ENCODE assay signal across 13 cellular contexts in the genomic region with DNA sequence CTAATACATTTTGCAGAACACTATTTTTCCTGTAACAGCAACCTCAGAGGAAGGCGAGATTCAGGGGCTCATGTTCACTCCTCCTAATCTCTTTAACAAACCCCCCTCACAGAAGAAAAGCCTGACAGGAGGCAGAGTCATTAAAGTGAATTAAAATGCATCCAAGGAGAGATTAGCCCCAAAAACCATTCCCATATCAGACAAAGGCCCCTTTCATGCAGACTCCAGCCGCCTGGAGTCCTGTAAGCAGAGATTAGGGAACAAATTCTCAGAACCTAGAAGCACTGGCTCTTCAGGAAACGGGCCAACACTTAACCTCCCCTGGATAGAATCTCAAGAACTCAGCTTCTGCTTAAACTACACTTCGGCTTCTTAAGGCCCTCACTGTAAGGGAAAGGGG.
A peak's percentile ranks its signal among the peaks of the same experiment; 100 is the strongest.
DNase-seq lines count a peak whose midpoint lies in the region; TF ChIP-seq lines count a peak whose summit lies in the region.
"Had no signal": no experiment of that assay in that cellular context is flagged by ENCODE, and none has a peak within 500 bp of the region (broad histone marks: within the 10 kb centered on the region; RNA-seq: fewer than 3 reads in every experiment).

No MANE protein-coding gene starts in this region.

- H3K4me3 ChIP-seq in HAP-1 (no peak overlapping the region), rectal smooth muscle tissue (ENCODE audit: low read length) (no peak overlapping the region), ascending aorta (no peak overlapping the region)

- intact Hi-C loops in ascending aorta (cut with DNase I): no loop called here

- H3K4me1 ChIP-seq in HAP-1: peaks cover 26% of the 10 kb centered on the region
- H3K4me1 ChIP-seq in rectal smooth muscle tissue (ENCODE audit: control insufficient read depth, insufficient read depth, low read length): peaks cover 36% of the 10 kb centered on the region
- peaks cover 0 to 6% of the 10 kb centered on the region in 2 donors for H3K4me1 ChIP-seq in ascending aorta

- H3K36me3 ChIP-seq in HAP-1 (replicated peaks) (no peaks in the 10 kb centered on the region), rectal smooth muscle tissue (ENCODE audit: control insufficient read depth, insufficient read depth, low read length) (no peaks in the 10 kb centered on the region), ascending aorta (peaks cover 0 to 11% of the 10 kb centered on the region in 2 donors)
- H3K36me3 ChIP-seq: brain microvascular endothelial cell had no signal

- peak overlapping the region; percentile 76 for H3K27ac ChIP-seq in rectal smooth muscle tissue (ENCODE audit: low read depth, low read length)
- H3K27ac ChIP-seq in ascending aorta: no peak overlapping the region
- H3K27ac ChIP-seq: brain microvascular endothelial cell had no signal

- no peaks in the 10 kb centered on the region for H3K27me3 ChIP-seq in HAP-1 (ENCODE audit: low read depth)
- H3K27me3 ChIP-seq in rectal smooth muscle tissue (ENCODE audit: control insufficient read depth, insufficient read depth, low read length): no peaks in the 10 kb centered on the region
- no peaks in the 10 kb centered on the region for H3K27me3 ChIP-seq in ascending aorta
- H3K27me3 ChIP-seq: brain microvascular endothelial cell had no signal

- in situ Hi-C loops in HAP-1 (cut with MboI; ENCODE audit: low sequenced_read_pairs): no loop called here

- DNase-seq in HAP-1 (ENCODE audit: low spot score in 2 of 2) (peak; percentile 52 to 78), astrocyte of the hippocampus (ENCODE audit: low read depth, low spot score) (peak; percentile 64), islet precursor cell (peak; percentile 79), GOT3 (lab: John Stamatoyannopoulos, UW) (no peak), ascending aorta (ENCODE audit: low spot score in 2 of 2) (no peak)
- DNase-seq in stimulated activated CD4-positive, alpha-beta T cell treated with anti-CD3 and anti-CD28 coated beads, Interleukin-12 subunit alpha, Interleukin-12 subunit beta, amount 100 ng/mL, for 4 hours: no peak
- DNase-seq in activated effector memory CD4-positive, alpha-beta T cell treated with Interleukin-2 at 50 U/mL for 16 hours: no peak
- DNase-seq: activated CD4-positive, alpha-beta T cell treated with anti-CD3 and anti-CD28 coated beads, Interleukin-2, amount 50 U/mL, for 4 hours; left cardiac atrium; stimulated activated CD8-positive, alpha-beta memory T cell treated with anti-CD3 and anti-CD28 coated beads, Interleukin-4, amount 100 ng/mL, for 48 hours; T-helper 17 cell had no signal

- H3K9me3 ChIP-seq in HAP-1 (no peaks in the 10 kb centered on the region), ascending aorta (no peaks in the 10 kb centered on the region)

- no peak for TF ChIP-seq CTCF in ascending aorta (IDR thresholded peaks at IDR 0.05)

- H3K9ac ChIP-seq in rectal smooth muscle tissue (ENCODE audit: low read length): no peak overlapping the region

Comparison
In these comparisons a context has a peak if more than half of its experiments do, and no peak if none do; other contexts are left out.
1. DNase-seq: peak in HAP-1 (2 of 2), astrocyte of the hippocampus (single experiment) and islet precursor cell (single experiment); none in stimulated activated CD4-positive, alpha-beta T cell treated with anti-CD3 and anti-CD28 coated beads, Interleukin-12 subunit alpha, Interleukin-12 subunit beta, amount 100 ng/mL, for 4 hours (single experiment), activated effector memory CD4-positive, alpha-beta T cell treated with Interleukin-2 at 50 U/mL for 16 hours (single experiment), GOT3 (single experiment) and ascending aorta (0 of 2).